ENCODE assay signal across 20 cellular contexts in the genomic region with DNA sequence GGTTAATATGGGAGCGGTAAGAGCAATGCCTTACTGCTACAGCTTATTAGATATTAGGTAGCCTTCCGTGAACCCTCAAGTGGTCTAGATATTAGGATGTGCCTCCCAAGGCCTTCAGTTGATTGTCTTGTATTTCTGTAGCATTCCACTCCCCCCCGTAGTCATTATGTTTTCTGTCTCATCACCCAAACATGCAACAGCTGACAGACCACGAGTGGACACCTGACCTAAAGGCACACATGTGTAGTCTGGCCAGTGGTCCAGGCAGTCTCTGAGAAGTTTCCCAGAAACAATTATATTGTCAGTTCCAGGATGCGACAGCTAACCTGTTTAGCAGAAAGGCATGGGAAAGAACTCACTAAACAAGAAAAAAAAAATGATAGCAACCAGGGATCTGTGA.
"Had no signal": no experiment of that assay in that cellular context is flagged by ENCODE, and none has a peak within 500 bp of the region (broad histone marks: within the 10 kb centered on the region; RNA-seq: fewer than 3 reads in every experiment).

No MANE protein-coding gene starts in this region.

- H3K27me3 ChIP-seq: foreskin keratinocyte, heart right ventricle, neural progenitor cell, tibial artery had no signal

- H3K9ac ChIP-seq: neural progenitor cell had no signal

- H3K4me3 ChIP-seq: heart right ventricle, mucosa of descending colon, neural progenitor cell, pancreas, smooth muscle cell, tibial artery had no signal

- H3K27ac Mint-ChIP-seq: dendritic cell treated with granulocyte-macrophage colony-stimulating factor and Interleukin-4, amounts not matched to agents 40 ng/mL and 50 ng/mL, for 4 days; endodermal cell; natural killer cell treated with Interleukin-12 subunit alpha and Interleukin-12 subunit beta and Interleukin-15 and Interleukin-18, amount 100 ng/mL, for 72 hours; neural progenitor cell; progenitor cell of endocrine pancreas; stimulated activated effector memory CD8-positive, alpha-beta T cell treated with anti-CD3 and anti-CD28 coated beads, Interleukin-12 subunit alpha, Interleukin-12 subunit beta, amount 100 ng/mL, for 72 hours; stimulated activated naive CD8-positive, alpha-beta T cell treated with anti-CD3 and anti-CD28 coated beads, Interleukin-15, Interleukin-2, amounts not matched to agents 100 ng/mL and 50 ng/mL, for 24 hours had no signal

- H3K36me3 Mint-ChIP-seq: natural killer cell treated with Interleukin-12 subunit alpha and Interleukin-12 subunit beta and Interleukin-15 and Interleukin-18, amount 100 ng/mL, for 72 hours; neural progenitor cell; stimulated activated effector memory CD8-positive, alpha-beta T cell treated with anti-CD3 and anti-CD28 coated beads, Interleukin-12 subunit alpha, Interleukin-12 subunit beta, amount 100 ng/mL, for 72 hours had no signal

- H3K27me3 Mint-ChIP-seq: dendritic cell treated with granulocyte-macrophage colony-stimulating factor and Interleukin-4, amounts not matched to agents 40 ng/mL and 50 ng/mL, for 4 days; natural killer cell treated with Interleukin-12 subunit alpha and Interleukin-12 subunit beta and Interleukin-15 and Interleukin-18, amount 100 ng/mL, for 72 hours; progenitor cell of endocrine pancreas; stimulated activated naive CD8-positive, alpha-beta T cell treated with anti-CD3 and anti-CD28 coated beads, Interleukin-15, Interleukin-2, amounts not matched to agents 100 ng/mL and 50 ng/mL, for 24 hours had no signal

- H3K27ac ChIP-seq: foreskin keratinocyte, heart right ventricle, neural progenitor cell, pancreas, tibial artery had no signal

- DNase-seq: endodermal cell; erythroblast; heart right ventricle; hypothalamus; mucosa of descending colon; nucleus accumbens; pancreas; right cardiac atrium; stimulated activated CD4-positive, alpha-beta T cell treated with anti-CD3 and anti-CD28 coated beads, Interleukin-4, amount 100 ng/mL, for 1 hour; stimulated activated CD8-positive, alpha-beta memory T cell treated with anti-CD3 and anti-CD28 coated beads, Interleukin-4, amount 100 ng/mL, for 48 hours; tibial artery had no signal

- H3K9me3 Mint-ChIP-seq: endodermal cell; neural progenitor cell; stimulated activated naive CD8-positive, alpha-beta T cell treated with anti-CD3 and anti-CD28 coated beads, Interleukin-15, Interleukin-2, amounts not matched to agents 100 ng/mL and 50 ng/mL, for 24 hours had no signal

- H3K36me3 ChIP-seq: heart right ventricle, neural progenitor cell, pancreas, tibial artery had no signal

- H2AFZ ChIP-seq: neural progenitor cell had no signal

- H3K4me1 ChIP-seq: foreskin keratinocyte, heart right ventricle, neural progenitor cell, pancreas, tibial artery had no signal

- H3K4me2 ChIP-seq: neural progenitor cell, smooth muscle cell had no signal

- H3K4me1 Mint-ChIP-seq: endodermal cell; stimulated activated effector memory CD8-positive, alpha-beta T cell treated with anti-CD3 and anti-CD28 coated beads, Interleukin-12 subunit alpha, Interleukin-12 subunit beta, amount 100 ng/mL, for 72 hours had no signal

- ATAC-seq: foreskin keratinocyte; heart right ventricle; left lobe of liver; mucosa of descending colon; natural killer cell treated with Interleukin-12 subunit alpha and Interleukin-12 subunit beta and Interleukin-15 and Interleukin-18, amount 100 ng/mL, for 72 hours; pancreas; right cardiac atrium; stimulated activated effector memory CD8-positive, alpha-beta T cell treated with anti-CD3 and anti-CD28 coated beads, Interleukin-12 subunit alpha, Interleukin-12 subunit beta, amount 100 ng/mL, for 72 hours had no signal

- H3K9me3 ChIP-seq: pancreas, tibial artery had no signal

- H3K4me3 Mint-ChIP-seq: dendritic cell treated with granulocyte-macrophage colony-stimulating factor and Interleukin-4, amounts not matched to agents 40 ng/mL and 50 ng/mL, for 4 days; endodermal cell; natural killer cell treated with Interleukin-12 subunit alpha and Interleukin-12 subunit beta and Interleukin-15 and Interleukin-18, amount 100 ng/mL, for 72 hours; neural progenitor cell; stimulated activated effector memory CD8-positive, alpha-beta T cell treated with anti-CD3 and anti-CD28 coated beads, Interleukin-12 subunit alpha, Interleukin-12 subunit beta, amount 100 ng/mL, for 72 hours; stimulated activated naive CD8-positive, alpha-beta T cell treated with anti-CD3 and anti-CD28 coated beads, Interleukin-15, Interleukin-2, amounts not matched to agents 100 ng/mL and 50 ng/mL, for 24 hours had no signal
